In the genomic region with DNA sequence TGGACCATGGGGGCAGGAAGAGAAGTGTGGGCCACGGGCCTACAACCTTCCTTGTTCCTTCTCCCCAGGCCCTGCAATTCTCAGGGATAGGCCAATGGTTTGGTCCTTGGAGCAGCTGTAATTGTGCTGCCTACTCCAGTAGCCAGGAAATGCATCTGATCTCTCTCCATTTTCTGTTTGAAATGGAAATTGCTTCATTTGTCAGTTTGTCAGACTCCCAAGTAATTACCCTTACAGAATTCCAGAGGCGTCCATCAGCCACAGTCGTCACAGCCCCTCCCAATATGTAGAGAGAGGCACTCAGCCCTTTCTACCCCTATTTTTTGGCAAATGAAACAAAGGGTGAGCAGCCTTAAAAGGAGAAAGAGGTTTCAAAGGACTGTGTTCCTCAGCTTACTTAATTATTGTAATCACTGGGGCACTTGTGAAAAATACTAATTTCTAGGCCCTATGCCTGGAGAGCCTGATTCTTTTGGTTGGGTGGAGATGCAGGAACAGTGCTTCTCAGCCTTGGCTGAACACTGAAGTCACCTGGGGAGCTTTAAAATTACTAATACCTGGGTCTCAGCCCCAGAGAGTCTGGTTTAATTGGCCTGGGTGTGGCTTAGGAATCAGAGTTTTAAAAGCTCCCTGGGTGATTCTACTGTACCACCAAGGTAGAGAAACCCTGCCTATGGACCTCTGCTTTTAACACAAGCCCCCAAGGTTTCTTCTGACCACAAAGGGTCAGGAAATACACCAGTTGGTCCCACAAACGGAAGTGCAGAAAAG, we compare ENCODE assay signal across 1 cellular context.
TF ChIP-seq lines count a peak whose summit lies in the region.

No MANE protein-coding gene starts in this region.

TF ChIP-seq in HEK293, 187 proteins besides CTCF, POLR2A, EP300 and RAD21 (continued from another document):
- 0 out of 2 replicates have a peak, but pooled peaks have one; percentile 36 for TF ChIP-seq KLF1 (tag by site-specific recombination; IDR thresholded peaks at IDR 0.05)
- TF ChIP-seq SCRT2 (tag by site-specific recombination; IDR thresholded peaks at IDR 0.05): no peak
- TF ChIP-seq ZNF335 (tag by site-specific recombination; conservative IDR thresholded peaks at IDR 0.05): no peak
- TF ChIP-seq, protein P1, sequence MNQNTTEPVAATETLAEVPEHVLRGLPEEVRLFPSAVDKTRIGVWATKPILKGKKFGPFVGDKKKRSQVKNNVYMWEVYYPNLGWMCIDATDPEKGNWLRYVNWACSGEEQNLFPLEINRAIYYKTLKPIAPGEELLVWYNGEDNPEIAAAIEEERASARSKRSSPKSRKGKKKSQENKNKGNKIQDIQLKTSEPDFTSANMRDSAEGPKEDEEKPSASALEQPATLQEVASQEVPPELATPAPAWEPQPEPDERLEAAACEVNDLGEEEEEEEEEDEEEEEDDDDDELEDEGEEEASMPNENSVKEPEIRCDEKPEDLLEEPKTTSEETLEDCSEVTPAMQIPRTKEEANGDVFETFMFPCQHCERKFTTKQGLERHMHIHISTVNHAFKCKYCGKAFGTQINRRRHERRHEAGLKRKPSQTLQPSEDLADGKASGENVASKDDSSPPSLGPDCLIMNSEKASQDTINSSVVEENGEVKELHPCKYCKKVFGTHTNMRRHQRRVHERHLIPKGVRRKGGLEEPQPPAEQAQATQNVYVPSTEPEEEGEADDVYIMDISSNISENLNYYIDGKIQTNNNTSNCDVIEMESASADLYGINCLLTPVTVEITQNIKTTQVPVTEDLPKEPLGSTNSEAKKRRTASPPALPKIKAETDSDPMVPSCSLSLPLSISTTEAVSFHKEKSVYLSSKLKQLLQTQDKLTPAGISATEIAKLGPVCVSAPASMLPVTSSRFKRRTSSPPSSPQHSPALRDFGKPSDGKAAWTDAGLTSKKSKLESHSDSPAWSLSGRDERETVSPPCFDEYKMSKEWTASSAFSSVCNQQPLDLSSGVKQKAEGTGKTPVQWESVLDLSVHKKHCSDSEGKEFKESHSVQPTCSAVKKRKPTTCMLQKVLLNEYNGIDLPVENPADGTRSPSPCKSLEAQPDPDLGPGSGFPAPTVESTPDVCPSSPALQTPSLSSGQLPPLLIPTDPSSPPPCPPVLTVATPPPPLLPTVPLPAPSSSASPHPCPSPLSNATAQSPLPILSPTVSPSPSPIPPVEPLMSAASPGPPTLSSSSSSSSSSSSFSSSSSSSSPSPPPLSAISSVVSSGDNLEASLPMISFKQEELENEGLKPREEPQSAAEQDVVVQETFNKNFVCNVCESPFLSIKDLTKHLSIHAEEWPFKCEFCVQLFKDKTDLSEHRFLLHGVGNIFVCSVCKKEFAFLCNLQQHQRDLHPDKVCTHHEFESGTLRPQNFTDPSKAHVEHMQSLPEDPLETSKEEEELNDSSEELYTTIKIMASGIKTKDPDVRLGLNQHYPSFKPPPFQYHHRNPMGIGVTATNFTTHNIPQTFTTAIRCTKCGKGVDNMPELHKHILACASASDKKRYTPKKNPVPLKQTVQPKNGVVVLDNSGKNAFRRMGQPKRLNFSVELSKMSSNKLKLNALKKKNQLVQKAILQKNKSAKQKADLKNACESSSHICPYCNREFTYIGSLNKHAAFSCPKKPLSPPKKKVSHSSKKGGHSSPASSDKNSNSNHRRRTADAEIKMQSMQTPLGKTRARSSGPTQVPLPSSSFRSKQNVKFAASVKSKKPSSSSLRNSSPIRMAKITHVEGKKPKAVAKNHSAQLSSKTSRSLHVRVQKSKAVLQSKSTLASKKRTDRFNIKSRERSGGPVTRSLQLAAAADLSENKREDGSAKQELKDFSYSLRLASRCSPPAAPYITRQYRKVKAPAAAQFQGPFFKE (tag by site-specific recombination; IDR thresholded peaks at IDR 0.05; ENCODE audit: borderline replicate concordance): no peak
- TF ChIP-seq ZNF169 (tag by site-specific recombination; IDR thresholded peaks at IDR 0.05): no peak
TF ChIP-seq in HEK293: peak in this region for 1.
